In the genomic region with DNA sequence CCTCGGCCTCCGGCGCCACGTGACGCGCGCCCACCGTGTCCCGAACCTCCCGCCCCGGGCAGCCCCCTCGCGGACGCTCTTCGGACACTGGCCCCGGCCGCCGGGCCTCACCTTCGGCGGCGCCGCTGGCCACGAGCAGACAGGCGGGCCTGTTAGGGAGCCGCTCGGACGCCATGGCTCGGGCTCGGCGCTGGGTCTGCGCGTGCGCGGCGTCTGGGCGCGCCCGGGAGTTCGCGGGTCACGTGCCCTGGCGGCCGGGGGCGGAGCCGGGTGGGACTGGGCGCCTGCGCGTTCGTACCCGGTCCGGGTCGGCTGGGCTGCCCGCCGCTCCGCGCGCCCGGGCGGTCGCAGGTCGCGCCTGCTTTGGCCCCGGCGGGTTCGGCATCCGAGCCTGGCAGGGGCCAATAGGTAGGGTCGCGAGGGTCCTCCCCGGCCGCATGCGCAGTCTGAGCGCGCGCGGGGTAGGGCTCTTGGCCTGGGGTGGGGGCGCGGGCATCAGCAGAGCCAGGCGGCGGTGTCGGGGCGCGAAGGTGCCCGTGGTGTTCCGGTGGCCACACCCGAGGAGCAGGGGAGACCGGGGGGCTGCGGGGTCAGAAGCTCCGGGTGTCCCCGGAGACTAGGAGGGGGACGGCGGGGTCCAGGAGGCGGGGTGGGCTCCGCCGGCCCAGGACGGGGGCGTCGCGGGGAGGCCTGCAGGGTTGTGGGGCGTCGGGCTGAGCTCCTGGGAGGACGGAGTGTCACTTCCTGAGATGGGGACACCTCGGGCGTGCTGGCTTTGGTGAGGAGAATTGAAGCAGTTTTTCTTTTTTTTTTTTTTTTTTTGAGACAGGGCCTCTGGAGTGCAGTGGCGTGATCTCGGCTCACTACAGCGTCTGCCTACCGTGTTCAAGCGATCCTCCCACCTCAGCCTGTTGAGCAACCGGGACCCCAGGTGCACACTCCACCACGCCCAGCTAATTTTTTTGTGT, we compare ENCODE assay signal across 8 cellular contexts. TPM values are rescaled to one million over a fixed set of nuclear protein-coding genes. Genes with fewer than 3 reads are reported as not detected.
DNase-seq lines count a peak whose midpoint lies in the region; ATAC-seq and TF ChIP-seq lines count a peak whose summit lies in the region.

A gene with protein sequence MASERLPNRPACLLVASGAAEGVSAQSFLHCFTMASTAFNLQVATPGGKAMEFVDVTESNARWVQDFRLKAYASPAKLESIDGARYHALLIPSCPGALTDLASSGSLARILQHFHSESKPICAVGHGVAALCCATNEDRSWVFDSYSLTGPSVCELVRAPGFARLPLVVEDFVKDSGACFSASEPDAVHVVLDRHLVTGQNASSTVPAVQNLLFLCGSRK (minus strand): TSS at position 200 of the 968 bp plus-strand sequence. CDS start 25 bp downstream, at position 175.

- POLR2A ChIA-PET in Panc1 (lab: Charles Lee): no interaction called here

- H3K27ac ChIP-seq in Panc1 (ENCODE audit: low read length) (peak within 1 kb of the TSS; percentile 93), esophagus (ENCODE audit: low read depth in 2 of 2, low read length in 1 of 2) (peak within 1 kb of the TSS; percentile 81 to 83), muscle layer of duodenum (ENCODE audit: low read length) (no peak within 1 kb of the TSS)

- in situ Hi-C loops in Panc1 (cut with HindIII; ENCODE audit: low pct_unique_long_range_greater_than_20kb, low sequenced_read_pairs): no loop called here

- ATAC-seq in GM21528 (IDR thresholded peaks at IDR 0.05; ENCODE audit: low FRiP score, unreplicated experiment) (peak; percentile 76), Panc1 (peak; percentile 84)

- no peaks in the 10 kb centered on the region for H3K9me3 Mint-ChIP-seq in IgD-negative memory B cell
- H3K9me3 Mint-ChIP-seq in activated T-cell treated with anti-CD3 and anti-CD28 coated beads, Interleukin-2, amount 50 U/mL, for 24 hours: no peaks in the 10 kb centered on the region

- no peaks in the 10 kb centered on the region for H3K36me3 ChIP-seq in Panc1 (ENCODE audit: control insufficient read depth, insufficient read depth, low read length)
- peaks cover 3 to 28% of the 10 kb centered on the region in 2 donors for H3K36me3 ChIP-seq in esophagus (ENCODE audit: control insufficient read depth in 2 of 2, insufficient read depth in 2 of 2, low read length in 1 of 2)
- H3K36me3 ChIP-seq in muscle layer of duodenum (ENCODE audit: control insufficient read depth in 1 of 2, insufficient read depth in 2 of 2, low read length in 2 of 2): peaks cover 0 to 9% of the 10 kb centered on the region in 2 donors

- H3K4me1 ChIP-seq in Panc1 (ENCODE audit: control insufficient read depth, insufficient read depth, low read length): peaks cover 43% of the 10 kb centered on the region
- peaks cover 13 to 35% of the 10 kb centered on the region in 2 donors for H3K4me1 ChIP-seq in esophagus (ENCODE audit: control insufficient read depth in 2 of 2, insufficient read depth in 2 of 2, low read length in 1 of 2)
- peaks cover 4 to 42% of the 10 kb centered on the region in 2 donors for H3K4me1 ChIP-seq in muscle layer of duodenum (ENCODE audit: control insufficient read depth in 1 of 2, insufficient read depth in 2 of 2, low read length in 2 of 2)

- peak within 1 kb of the TSS; percentile 72 to 93 (median 86) for H3K4me3 Mint-ChIP-seq in IgD-negative memory B cell
- H3K4me3 Mint-ChIP-seq in activated T-cell treated with anti-CD3 and anti-CD28 coated beads, Interleukin-2, amount 50 U/mL, for 24 hours: peak within 1 kb of the TSS; percentile 91

- no peaks in the 10 kb centered on the region for H3K27me3 ChIP-seq in Panc1 (ENCODE audit: control insufficient read depth, insufficient read depth, low read length)
- no peaks in the 10 kb centered on the region for H3K27me3 ChIP-seq in esophagus (ENCODE audit: control insufficient read depth in 1 of 2, insufficient read depth in 2 of 2, low read length in 2 of 2)
- no peaks in the 10 kb centered on the region for H3K27me3 ChIP-seq in muscle layer of duodenum (ENCODE audit: low read depth, low read length)

- H3K4me1 Mint-ChIP-seq in IgD-negative memory B cell: peaks cover 0 to 8% (median 6%) of the 10 kb centered on the region in 3 donors
- peaks cover 34% of the 10 kb centered on the region for H3K4me1 Mint-ChIP-seq in activated T-cell treated with anti-CD3 and anti-CD28 coated beads, Interleukin-2, amount 50 U/mL, for 24 hours (ENCODE audit: low read depth)

- no peaks in the 10 kb centered on the region for H3K27me3 Mint-ChIP-seq in IgD-negative memory B cell
- H3K27me3 Mint-ChIP-seq in activated T-cell treated with anti-CD3 and anti-CD28 coated beads, Interleukin-2, amount 50 U/mL, for 24 hours: no peaks in the 10 kb centered on the region

- BruUV-seq in Panc1 (replicated peaks; lab: Mats Ljungman, UMichigan): no TSS peak

- H3K9me3 ChIP-seq in Panc1 (ENCODE audit: control insufficient read depth, insufficient read depth, low read depth, low read length) (no peaks in the 10 kb centered on the region), esophagus (ENCODE audit: control insufficient read depth in 2 of 2, insufficient read depth in 1 of 2, low read depth in 1 of 2, low read length in 1 of 2) (no peaks in the 10 kb centered on the region), muscle layer of duodenum (ENCODE audit: control insufficient read depth in 1 of 2, low read length in 2 of 2) (no peaks in the 10 kb centered on the region)

- peak within 1 kb of the TSS; percentile 28 to 78 (median 46) for H3K27ac Mint-ChIP-seq in IgD-negative memory B cell
- peak within 1 kb of the TSS; percentile 91 for H3K27ac Mint-ChIP-seq in activated T-cell treated with anti-CD3 and anti-CD28 coated beads, Interleukin-2, amount 50 U/mL, for 24 hours

- 1% methylated on average over 93 to 110 of the region's 110 CpGs for WGBS in esophagus, 2 donors

- DNase-seq in DMS114 treated with DMSO at 0.1 percent for 48 hours (lab: John Stamatoyannopoulos, UW; ENCODE audit: unreplicated experiment) (peak; percentile 28), Panc1 (ENCODE audit: low read depth, low spot score) (no peak)
- peak; percentile 98 for DNase-seq in activated T-cell treated with anti-CD3 and anti-CD28 coated beads, Interleukin-2, amount 50 U/mL, for 24 hours
- peak; percentile 82 to 91 for DNase-seq in stimulated activated CD8-positive, alpha-beta memory T cell treated with anti-CD3 and anti-CD28 coated beads, Interleukin-7, amount 100 ng/mL, for 4 hours (ENCODE audit: low read depth in 2 of 2)

- CTCF ChIA-PET in Panc1 (lab: Charles Lee): interaction anchor here (0.5 kb wide), 1 partner anchor 49 kb away, joined by 3 read pairs; no protein-coding TSS in a partner anchor

- intact Hi-C loops in Panc1 (cut with micrococcal nuclease; ENCODE audit: unreplicated experiment): no loop called here

- no peak for TF ChIP-seq CTCF in Panc1 (IDR thresholded peaks at IDR 0.05)

- peak within 1 kb of the TSS; percentile 89 to 96 for H3K4me3 ChIP-seq in Panc1 (ENCODE audit: low read depth in 2 of 2, low read length in 2 of 2)
- peak within 1 kb of the TSS; percentile 59 to 94 for H3K4me3 ChIP-seq in esophagus (ENCODE audit: low read depth in 1 of 2, low read length in 2 of 2)
- H3K4me3 ChIP-seq in muscle layer of duodenum (ENCODE audit: low read depth in 1 of 2, low read length in 2 of 2): peak within 1 kb of the TSS; percentile 59 to 88

- no peaks in the 10 kb centered on the region for H3K36me3 Mint-ChIP-seq in IgD-negative memory B cell
- H3K36me3 Mint-ChIP-seq in activated T-cell treated with anti-CD3 and anti-CD28 coated beads, Interleukin-2, amount 50 U/mL, for 24 hours (ENCODE audit: low read depth): peaks cover 60% of the 10 kb centered on the region

RNA-seq across cellular contexts. Expression of the gene that starts here (rescaled TPM):
- polyA plus RNA-seq in IgD-negative memory B cell (30.7 TPM), esophagus (10 to 100 TPM; 23.1 to 49.2 TPM)
- total RNA-seq in Panc1 (2021; ENCODE audit: unreplicated experiment): 229 TPM
- 200 TPM for polyA plus RNA-seq in Panc1 (2012; ENCODE audit: insufficient read length)
